11 cellular contexts compared by ENCODE assay signal in genomic region chr2:98473995-98474780, GRCh38. TPM values are rescaled to one million over a fixed set of nuclear protein-coding genes. Genes with fewer than 3 reads are reported as not detected.
DNase-seq lines count a peak whose midpoint lies in the region; ATAC-seq lines count a peak whose summit lies in the region.
"Had no signal": no experiment of that assay in that cellular context is flagged by ENCODE, and none has a peak within 500 bp of the region (broad histone marks: within the 10 kb centered on the region; RNA-seq: fewer than 3 reads in every experiment).

No MANE protein-coding gene starts in this region.

- H3K27ac ChIP-seq in muscle layer of duodenum (ENCODE audit: low read length) (peak overlapping the region; percentile 53), neuronal stem cell (replicated peaks; ENCODE audit: low read length) (no peak overlapping the region)
- H3K27ac ChIP-seq: cardiac muscle cell, left ventricle myocardium inferior had no signal

- no peak for DNase-seq in T-cell
- DNase-seq in superior temporal gyrus (ENCODE audit: extremely low spot score) = no peak
- no peak for DNase-seq in EL
- no peak for DNase-seq in neuronal stem cell (ENCODE audit: low spot score)
- no peak for DNase-seq in stimulated activated CD8-positive, alpha-beta memory T cell treated with anti-CD3 and anti-CD28 coated beads, Interleukin-4, amount 100 ng/mL, for 48 hours
- DNase-seq: left ventricle myocardium inferior, right cardiac atrium had no signal

- no peak overlapping the region for H2BK15ac ChIP-seq in neuronal stem cell (ENCODE audit: low read length)

- no peak overlapping the region for H3K4me2 ChIP-seq in neuronal stem cell (ENCODE audit: insufficient read depth, low read length, poor library complexity, severe bottlenecking)

- no peak overlapping the region for H3K18ac ChIP-seq in neuronal stem cell (ENCODE audit: low read length)

- no peaks in the 10 kb centered on the region for H3K27me3 Mint-ChIP-seq in T-cell

- peak; percentile 51 for ATAC-seq in GM18498 (IDR thresholded peaks at IDR 0.05; ENCODE audit: unreplicated experiment)
- ATAC-seq in GM21619 (IDR thresholded peaks at IDR 0.05; ENCODE audit: unreplicated experiment) = peak; percentile 38
- ATAC-seq in T-cell (replicated peaks in 1 of 4) = peak; percentile 11 to 63 (median 45)
- ATAC-seq: right cardiac atrium had no signal

- H3K79me1 ChIP-seq in neuronal stem cell (ENCODE audit: low read depth, low read length) = peaks cover 9% of the 10 kb centered on the region

- H3K9me3 ChIP-seq in muscle layer of duodenum (ENCODE audit: control insufficient read depth in 1 of 2, low read length in 2 of 2) = no peaks in the 10 kb centered on the region
- no peaks in the 10 kb centered on the region for H3K9me3 ChIP-seq in neuronal stem cell (replicated peaks in 1 of 2; ENCODE audit: control insufficient read depth in 2 of 2, insufficient read depth in 1 of 2, low read depth in 1 of 2, low read length in 2 of 2)
- H3K9me3 ChIP-seq: left ventricle myocardium inferior had no signal

- no peak overlapping the region for H3K9ac ChIP-seq in neuronal stem cell (ENCODE audit: low read depth, low read length, poor library complexity)

- no CpG with 5 or more reads among the region's 10 CpGs for WGBS in neuronal stem cell (ENCODE audit: extremely low coverage in 2 of 2, insufficient read length in 2 of 2, insufficient replicate concordance in 1 of 2), 2 donors

- H3K27me3 ChIP-seq in muscle layer of duodenum (ENCODE audit: low read depth, low read length) (no peaks in the 10 kb centered on the region), neuronal stem cell (ENCODE audit: control insufficient read depth in 3 of 3, insufficient read depth in 3 of 3, low read depth in 1 of 3, low read length in 3 of 3) (no peaks in the 10 kb centered on the region)
- H3K27me3 ChIP-seq: cardiac muscle cell had no signal

- no peak overlapping the region for H2BK120ac ChIP-seq in neuronal stem cell (ENCODE audit: low read depth, low read length)

- no peak overlapping the region for H3K23ac ChIP-seq in neuronal stem cell (ENCODE audit: low read depth, low read length, poor library complexity)

- peaks cover 97 to 99% (median 97%) of the 10 kb centered on the region in 3 donors for H3K4me1 Mint-ChIP-seq in T-cell

- H2AFZ ChIP-seq in neuronal stem cell (ENCODE audit: low read length) = no peak overlapping the region

- peaks cover 23 to 73% of the 10 kb centered on the region in 2 donors for H3K4me1 ChIP-seq in muscle layer of duodenum (ENCODE audit: control insufficient read depth in 1 of 2, insufficient read depth in 2 of 2, low read length in 2 of 2)
- peaks cover 2 to 4% of the 10 kb centered on the region in 2 donors for H3K4me1 ChIP-seq in neuronal stem cell (ENCODE audit: control insufficient read depth in 2 of 2, insufficient read depth in 1 of 2, low read depth in 1 of 2, low read length in 2 of 2)

- CTCF ChIA-PET in T-cell (lab: Charles Lee) = interaction anchor here (1.0 to 2.1 kb wide), 2 partner anchors 9 to 27 kb away, joined by 3 to 10 read pairs; no protein-coding TSS in a partner anchor

- no peaks in the 10 kb centered on the region for H3K9me3 Mint-ChIP-seq in T-cell

- no peak overlapping the region for H3K14ac ChIP-seq in neuronal stem cell (ENCODE audit: low read length)

- POLR2A ChIA-PET in T-cell (lab: Charles Lee) = interaction anchor here in 1 of 2 donors (0.8 kb wide), 1 partner anchor 10 kb away, joined by 3 read pairs; no protein-coding TSS in a partner anchor

- no peak overlapping the region for H2BK12ac ChIP-seq in neuronal stem cell (ENCODE audit: low read length)

- no peak overlapping the region for H2AK5ac ChIP-seq in neuronal stem cell (ENCODE audit: low read depth, low read length)

- no peaks in the 10 kb centered on the region for H3K36me3 ChIP-seq in muscle layer of duodenum (ENCODE audit: control insufficient read depth in 1 of 2, insufficient read depth in 2 of 2, low read length in 2 of 2)
- H3K36me3 ChIP-seq in neuronal stem cell (replicated peaks in 1 of 2; ENCODE audit: control insufficient read depth in 2 of 2, insufficient read depth in 2 of 2, low read length in 2 of 2) = no peaks in the 10 kb centered on the region
- H3K36me3 ChIP-seq: cardiac muscle cell, left ventricle myocardium inferior had no signal

- H3K27ac Mint-ChIP-seq in T-cell = peak overlapping the region; percentile 89 to 91

- H3K4me3 Mint-ChIP-seq in T-cell = peak overlapping the region; percentile 65 to 71 (median 67)

- no peak overlapping the region for H2BK5ac ChIP-seq in neuronal stem cell (ENCODE audit: low read length)

- H3K36me3 Mint-ChIP-seq in T-cell = peaks cover 11% of the 10 kb centered on the region

- no peak overlapping the region for H4K91ac ChIP-seq in neuronal stem cell (ENCODE audit: low read depth, low read length, poor library complexity)

- no peak overlapping the region for H3K4me3 ChIP-seq in muscle layer of duodenum (ENCODE audit: low read depth in 1 of 2, low read length in 2 of 2)
- no peak overlapping the region for H3K4me3 ChIP-seq in neuronal stem cell (ENCODE audit: low read length in 2 of 2)
- H3K4me3 ChIP-seq: cardiac muscle cell, left ventricle myocardium inferior had no signal

- no peak overlapping the region for H4K8ac ChIP-seq in neuronal stem cell (ENCODE audit: low read depth, low read length)

- H3K4ac ChIP-seq in neuronal stem cell (ENCODE audit: low read length) = no peak overlapping the region

RNA-seq across cellular contexts. Expression of gene INPP4A, which starts 29.5 kb away (rescaled TPM):
- 100 to 1,000 TPM; 126 to 153 (median 136) TPM for total RNA-seq in T-cell
- 13.5 TPM for polyA plus RNA-seq in neuronal stem cell (2013, experiment 1 of 2)
- polyA plus RNA-seq in neuronal stem cell (2013, experiment 2 of 2) = 14.5 TPM
